ENCODE assay signal across 13 cellular contexts in genomic region chr22:31540966-31541365, GRCh38. TPM values are rescaled to one million over a fixed set of nuclear protein-coding genes. Genes with fewer than 3 reads are reported as not detected.
DNase-seq lines count a peak whose midpoint lies in the region; ATAC-seq, FAIRE-seq and TF ChIP-seq lines count a peak whose summit lies in the region.
"Had no signal": no experiment of that assay in that cellular context is flagged by ENCODE, and none has a peak within 500 bp of the region (broad histone marks: within the 10 kb centered on the region; RNA-seq: fewer than 3 reads in every experiment).

No MANE protein-coding gene starts in this region.

- no peak overlapping the region for H3K4me3 ChIP-seq in lower lobe of right lung
- H3K4me3 ChIP-seq: Peyer's patch had no signal

- peaks cover 65% of the 10 kb centered on the region for H3K4me1 Mint-ChIP-seq in activated T-cell treated with anti-CD3 and anti-CD28 coated beads, Interleukin-2, amount 50 U/mL, for 72 hours (ENCODE audit: low read depth)
- peaks cover 17% of the 10 kb centered on the region for H3K4me1 Mint-ChIP-seq in T-helper 17 cell
- peaks cover 35% of the 10 kb centered on the region for H3K4me1 Mint-ChIP-seq in activated T-helper 2 cell treated with anti-CD3 and anti-CD28 coated beads, Interferon-gamma antibody, Interleukin-2, Interleukin-4, amounts not matched to agents 10 μg/mL and 5 μg/mL and 100 μg/mL, durations not matched to agents 14 hours and 24 hours and 36 hours (ENCODE audit: low read depth)
- no peaks in the 10 kb centered on the region for H3K4me1 Mint-ChIP-seq in progenitor cell of endocrine pancreas (ENCODE audit: low read depth)

- no peaks in the 10 kb centered on the region for H3K27me3 Mint-ChIP-seq in activated T-cell treated with anti-CD3 and anti-CD28 coated beads, Interleukin-2, amount 50 U/mL, for 72 hours (ENCODE audit: low read depth)
- H3K27me3 Mint-ChIP-seq in T-helper 17 cell (no peaks in the 10 kb centered on the region), progenitor cell of endocrine pancreas (no peaks in the 10 kb centered on the region)
- no peaks in the 10 kb centered on the region for H3K27me3 Mint-ChIP-seq in activated T-helper 2 cell treated with anti-CD3 and anti-CD28 coated beads, Interferon-gamma antibody, Interleukin-2, Interleukin-4, amounts not matched to agents 10 μg/mL and 5 μg/mL and 100 μg/mL, durations not matched to agents 14 hours and 24 hours and 36 hours (ENCODE audit: low read depth)
- H3K27me3 Mint-ChIP-seq: IgD-negative memory B cell had no signal

- no peak for DNase-seq in activated T-cell treated with anti-CD3 and anti-CD28 coated beads, Interleukin-2, amount 50 U/mL, for 72 hours
- no peak for DNase-seq in activated T-cell treated with anti-CD3 and anti-CD28 coated beads, Interleukin-2, amount 50 U/mL, for 48 hours
- DNase-seq in T-helper 17 cell, result no peak
- DNase-seq in activated T-helper 2 cell treated with anti-CD3 and anti-CD28 coated beads, Interferon-gamma antibody, Interleukin-2, Interleukin-4, amounts not matched to agents 10 μg/mL and 5 μg/mL and 100 μg/mL, durations not matched to agents 14 hours and 24 hours and 36 hours (ENCODE audit: low spot score), result no peak
- DNase-seq in progenitor cell of endocrine pancreas (ENCODE audit: low spot score, unreplicated experiment), result no peak
- no peak for DNase-seq in lower lobe of right lung
- DNase-seq in GM19239 (ENCODE audit: insufficient read length, low spot score), result no peak
- DNase-seq: GOT3, NCI-H187 treated with DMSO at 0.1 percent for 48 hours, NCI-H446 treated with DMSO at 0.1 percent for 48 hours, NCI-H774, Peyer's patch had no signal

- intact Hi-C loops in activated T-helper 2 cell treated with anti-CD3 and anti-CD28 coated beads, Interferon-gamma antibody, Interleukin-2, Interleukin-4, amounts not matched to agents 10 μg/mL and 5 μg/mL and 100 μg/mL, durations not matched to agents 14 hours and 24 hours and 36 hours (cut with micrococcal nuclease), result no loop called here
- intact Hi-C loops in lower lobe of right lung (cut with DNase I), result no loop called here

- H3K36me3 Mint-ChIP-seq in activated T-cell treated with anti-CD3 and anti-CD28 coated beads, Interleukin-2, amount 50 U/mL, for 72 hours (ENCODE audit: insufficient read depth in 2 of 2), result peaks cover 11 to 29% of the 10 kb centered on the region in 2 donors
- H3K36me3 Mint-ChIP-seq in T-helper 17 cell (ENCODE audit: low read depth) (peaks cover 11% of the 10 kb centered on the region), progenitor cell of endocrine pancreas (ENCODE audit: insufficient read depth) (peaks cover 1% of the 10 kb centered on the region)
- peaks cover 62% of the 10 kb centered on the region for H3K36me3 Mint-ChIP-seq in activated T-helper 2 cell treated with anti-CD3 and anti-CD28 coated beads, Interferon-gamma antibody, Interleukin-2, Interleukin-4, amounts not matched to agents 10 μg/mL and 5 μg/mL and 100 μg/mL, durations not matched to agents 14 hours and 24 hours and 36 hours (ENCODE audit: low read depth)

- H3K9me3 ChIP-seq in T-helper 17 cell (ENCODE audit: control insufficient read depth, low read length, poor library complexity, severe bottlenecking) (no peaks in the 10 kb centered on the region), lower lobe of right lung (no peaks in the 10 kb centered on the region)
- H3K9me3 ChIP-seq: Peyer's patch had no signal

- H3K4me3 Mint-ChIP-seq in activated T-cell treated with anti-CD3 and anti-CD28 coated beads, Interleukin-2, amount 50 U/mL, for 72 hours, result peak overlapping the region in 1 of 2 donors; percentile 2
- H3K4me3 Mint-ChIP-seq in T-helper 17 cell (no peak overlapping the region), progenitor cell of endocrine pancreas (ENCODE audit: low read depth) (no peak overlapping the region)
- no peak overlapping the region for H3K4me3 Mint-ChIP-seq in activated T-helper 2 cell treated with anti-CD3 and anti-CD28 coated beads, Interferon-gamma antibody, Interleukin-2, Interleukin-4, amounts not matched to agents 10 μg/mL and 5 μg/mL and 100 μg/mL, durations not matched to agents 14 hours and 24 hours and 36 hours (ENCODE audit: low read depth)
- H3K4me3 Mint-ChIP-seq: IgD-negative memory B cell had no signal

- ATAC-seq in activated T-cell treated with anti-CD3 and anti-CD28 coated beads, Interleukin-2, amount 50 U/mL, for 72 hours (replicated peaks in 1 of 2), result no peak
- ATAC-seq in T-helper 17 cell (no peak), lower lobe of right lung (no peak)

- H3K4me1 ChIP-seq in lower lobe of right lung, result no peaks in the 10 kb centered on the region
- H3K4me1 ChIP-seq: Peyer's patch had no signal

- peaks cover 0 to 2% of the 10 kb centered on the region in 2 donors for H3K9me3 Mint-ChIP-seq in activated T-cell treated with anti-CD3 and anti-CD28 coated beads, Interleukin-2, amount 50 U/mL, for 72 hours
- no peaks in the 10 kb centered on the region for H3K9me3 Mint-ChIP-seq in activated T-helper 2 cell treated with anti-CD3 and anti-CD28 coated beads, Interferon-gamma antibody, Interleukin-2, Interleukin-4, amounts not matched to agents 10 μg/mL and 5 μg/mL and 100 μg/mL, durations not matched to agents 14 hours and 24 hours and 36 hours
- H3K9me3 Mint-ChIP-seq in progenitor cell of endocrine pancreas (ENCODE audit: low read depth), result no peaks in the 10 kb centered on the region
- H3K9me3 Mint-ChIP-seq: IgD-negative memory B cell had no signal

- H3K27ac Mint-ChIP-seq in activated T-cell treated with anti-CD3 and anti-CD28 coated beads, Interleukin-2, amount 50 U/mL, for 72 hours, result peak overlapping the region; percentile 61
- peak overlapping the region; percentile 72 for H3K27ac Mint-ChIP-seq in T-helper 17 cell
- peak overlapping the region; percentile 93 for H3K27ac Mint-ChIP-seq in activated T-helper 2 cell treated with anti-CD3 and anti-CD28 coated beads, Interferon-gamma antibody, Interleukin-2, Interleukin-4, amounts not matched to agents 10 μg/mL and 5 μg/mL and 100 μg/mL, durations not matched to agents 14 hours and 24 hours and 36 hours
- peak overlapping the region; percentile 7 for H3K27ac Mint-ChIP-seq in progenitor cell of endocrine pancreas
- H3K27ac Mint-ChIP-seq: IgD-negative memory B cell had no signal

- peaks cover 5% of the 10 kb centered on the region for H3K36me3 ChIP-seq in lower lobe of right lung

- H3K27me3 ChIP-seq in lower lobe of right lung (ENCODE audit: low read depth), result no peaks in the 10 kb centered on the region
- H3K27me3 ChIP-seq: Peyer's patch had no signal

- H3K27ac ChIP-seq in lower lobe of right lung, result no peak overlapping the region
- H3K27ac ChIP-seq: Peyer's patch had no signal

- FAIRE-seq in GM19239 (lab: Jason Lieb, UNC), result no peak

- TF ChIP-seq CTCF in progenitor cell of endocrine pancreas (IDR thresholded peaks at IDR 0.05; ENCODE audit: unreplicated experiment) (no peak), lower lobe of right lung (IDR thresholded peaks at IDR 0.05) (no peak)

RNA-seq across cellular contexts. Expression of gene SFI1, which starts 44.6 kb away (rescaled TPM):
- 100 to 1,000 TPM; 285 to 342 TPM for total RNA-seq in activated T-cell treated with anti-CD3 and anti-CD28 coated beads, Interleukin-2, amount 50 U/mL, for 72 hours
- total RNA-seq in T-helper 17 cell (100 to 1,000 TPM; 185 to 189 TPM), progenitor cell of endocrine pancreas (61.9 and 66.3 TPM in 2 replicates), lower lobe of right lung (37.5 TPM)
- 409 and 435 TPM in 2 replicates for total RNA-seq in activated T-helper 2 cell treated with anti-CD3 and anti-CD28 coated beads, Interferon-gamma antibody, Interleukin-2, Interleukin-4, amounts not matched to agents 10 μg/mL and 5 μg/mL and 100 μg/mL, durations not matched to agents 14 hours and 24 hours and 36 hours

RNA-seq across cellular contexts. Expression of gene EIF4ENIF1, which starts 51.3 kb away (rescaled TPM):
- total RNA-seq in activated T-cell treated with anti-CD3 and anti-CD28 coated beads, Interleukin-2, amount 50 U/mL, for 72 hours, result 10 to 100 TPM; 46.9 to 48.6 TPM
- total RNA-seq in T-helper 17 cell, result 10 to 100 TPM; 24.2 to 26.4 TPM
- 96.5 and 103 TPM in 2 replicates for total RNA-seq in activated T-helper 2 cell treated with anti-CD3 and anti-CD28 coated beads, Interferon-gamma antibody, Interleukin-2, Interleukin-4, amounts not matched to agents 10 μg/mL and 5 μg/mL and 100 μg/mL, durations not matched to agents 14 hours and 24 hours and 36 hours
- total RNA-seq in progenitor cell of endocrine pancreas, result 41.0 and 46.5 TPM in 2 replicates
- total RNA-seq in lower lobe of right lung, result 31.5 TPM

Comparison
In these comparisons a context has a peak if more than half of its experiments do, and no peak if none do; other contexts are left out.
1. H3K27ac Mint-ChIP-seq: peak in every context shown above with its lines; median percentile 93 in activated T-helper 2 cell treated with anti-CD3 and anti-CD28 coated beads, Interferon-gamma antibody, Interleukin-2, Interleukin-4, amounts not matched to agents 10 μg/mL and 5 μg/mL and 100 μg/mL, durations not matched to agents 14 hours and 24 hours and 36 hours; 72 in T-helper 17 cell; 61 in activated T-cell treated with anti-CD3 and anti-CD28 coated beads, Interleukin-2, amount 50 U/mL, for 72 hours; 7 in progenitor cell of endocrine pancreas.